ENCODE assay signal across 25 cellular contexts in genomic region chr22:35066768-35067167, GRCh38. TPM values are rescaled to one million over a fixed set of nuclear protein-coding genes. Genes with fewer than 3 reads are reported as not detected.
DNase-seq lines count a peak whose midpoint lies in the region; ATAC-seq and TF ChIP-seq lines count a peak whose summit lies in the region.
"Had no signal": no experiment of that assay in that cellular context is flagged by ENCODE, and none has a peak within 500 bp of the region (broad histone marks: within the 10 kb centered on the region; RNA-seq: fewer than 3 reads in every experiment).

No MANE protein-coding gene starts in this region.

- no peaks in the 10 kb centered on the region for H3K4me1 Mint-ChIP-seq in activated naive CD8-positive, alpha-beta T cell treated with anti-CD3 and anti-CD28 coated beads, Interleukin-2, amount 50 U/mL, for 24 hours
- H3K4me1 Mint-ChIP-seq in activated naive CD8-positive, alpha-beta T cell treated with anti-CD3 and anti-CD28 coated beads for 36 hours, result no peaks in the 10 kb centered on the region
- peaks cover 47% of the 10 kb centered on the region for H3K4me1 Mint-ChIP-seq in progenitor cell of endocrine pancreas (ENCODE audit: low read depth)

- intact Hi-C loops in left colon (cut with DNase I, micrococcal nuclease), result no loop called here

- no peaks in the 10 kb centered on the region for H3K9me3 Mint-ChIP-seq in activated naive CD8-positive, alpha-beta T cell treated with anti-CD3 and anti-CD28 coated beads, Interleukin-2, amount 50 U/mL, for 24 hours
- H3K9me3 Mint-ChIP-seq in activated naive CD8-positive, alpha-beta T cell treated with anti-CD3 and anti-CD28 coated beads for 36 hours, result no peaks in the 10 kb centered on the region
- H3K9me3 Mint-ChIP-seq in progenitor cell of endocrine pancreas (ENCODE audit: low read depth), result peaks cover 3% of the 10 kb centered on the region
- H3K9me3 Mint-ChIP-seq: CD8-positive, alpha-beta T cell had no signal

- no peak overlapping the region for H3K4me3 Mint-ChIP-seq in activated naive CD8-positive, alpha-beta T cell treated with anti-CD3 and anti-CD28 coated beads, Interleukin-2, amount 50 U/mL, for 24 hours
- no peak overlapping the region for H3K4me3 Mint-ChIP-seq in activated naive CD8-positive, alpha-beta T cell treated with anti-CD3 and anti-CD28 coated beads for 36 hours
- peak overlapping the region; percentile 63 for H3K4me3 Mint-ChIP-seq in progenitor cell of endocrine pancreas (ENCODE audit: low read depth)
- H3K4me3 Mint-ChIP-seq: CD8-positive, alpha-beta T cell had no signal

- no peaks in the 10 kb centered on the region for H3K36me3 Mint-ChIP-seq in activated naive CD8-positive, alpha-beta T cell treated with anti-CD3 and anti-CD28 coated beads, Interleukin-2, amount 50 U/mL, for 24 hours (ENCODE audit: low read depth)
- H3K36me3 Mint-ChIP-seq in activated naive CD8-positive, alpha-beta T cell treated with anti-CD3 and anti-CD28 coated beads for 36 hours, result no peaks in the 10 kb centered on the region
- H3K36me3 Mint-ChIP-seq in progenitor cell of endocrine pancreas (ENCODE audit: insufficient read depth), result peaks cover 5% of the 10 kb centered on the region
- H3K36me3 Mint-ChIP-seq: CD8-positive, alpha-beta T cell had no signal

- peaks cover 2% of the 10 kb centered on the region for H3K27me3 Mint-ChIP-seq in activated naive CD8-positive, alpha-beta T cell treated with anti-CD3 and anti-CD28 coated beads, Interleukin-2, amount 50 U/mL, for 24 hours
- peaks cover 9% of the 10 kb centered on the region for H3K27me3 Mint-ChIP-seq in activated naive CD8-positive, alpha-beta T cell treated with anti-CD3 and anti-CD28 coated beads for 36 hours
- no peaks in the 10 kb centered on the region for H3K27me3 Mint-ChIP-seq in progenitor cell of endocrine pancreas

- no peak for TF ChIP-seq CTCF in progenitor cell of endocrine pancreas (IDR thresholded peaks at IDR 0.05; ENCODE audit: unreplicated experiment)

- H3K27ac Mint-ChIP-seq in activated naive CD8-positive, alpha-beta T cell treated with anti-CD3 and anti-CD28 coated beads, Interleukin-2, amount 50 U/mL, for 24 hours, result no peak overlapping the region
- no peak overlapping the region for H3K27ac Mint-ChIP-seq in activated naive CD8-positive, alpha-beta T cell treated with anti-CD3 and anti-CD28 coated beads for 36 hours
- peak overlapping the region; percentile 93 for H3K27ac Mint-ChIP-seq in progenitor cell of endocrine pancreas
- H3K27ac Mint-ChIP-seq: CD8-positive, alpha-beta T cell had no signal

- no peaks in the 10 kb centered on the region for H3K27me3 ChIP-seq in H7 (ENCODE audit: control insufficient read depth, insufficient read depth, low read length)
- H3K27me3 ChIP-seq: BLaER1 had no signal

- ATAC-seq in activated naive CD8-positive, alpha-beta T cell treated with anti-CD3 and anti-CD28 coated beads, Interleukin-2, amount 50 U/mL, for 24 hours, result peak; percentile 34
- ATAC-seq in left colon (peak; percentile 18), GM21367 (IDR thresholded peaks at IDR 0.05; ENCODE audit: unreplicated experiment) (no peak)
- ATAC-seq: CD8-positive, alpha-beta T cell had no signal

- H3K36me3 ChIP-seq in H7 (replicated peaks; ENCODE audit: control insufficient read depth, insufficient read depth, low read length), result no peaks in the 10 kb centered on the region
- H3K36me3 ChIP-seq: BLaER1 had no signal

- DNase-seq in activated naive CD8-positive, alpha-beta T cell treated with anti-CD3 and anti-CD28 coated beads, Interleukin-2, amount 50 U/mL, for 24 hours, result no peak
- DNase-seq in activated naive CD8-positive, alpha-beta T cell treated with anti-CD3 and anti-CD28 coated beads for 36 hours, result no peak
- DNase-seq in left colon (no peak), progenitor cell of endocrine pancreas (ENCODE audit: low spot score, unreplicated experiment) (no peak), H7 (no peak), OCI-M1 (lab: John Stamatoyannopoulos, UW) (no peak), caudate nucleus (lab: John Stamatoyannopoulos, UW) (no peak)
- DNase-seq: ACHN; Calu3; CD8-positive, alpha-beta T cell; GDM1; HCEC 1CT; KBM-7; NCI-H1092; NCI-H1436 treated with DMSO at 0.1 percent for 48 hours; NCI-H1930; NCI-H510A; NCI-H748 treated with DMSO at 0.1 percent for 48 hours; SIG-M5; SK-N-SH had no signal

- H3K27ac ChIP-seq in caudate nucleus (ENCODE audit: low read depth, low read length), result no peak overlapping the region
- H3K27ac ChIP-seq: 22Rv1, BLaER1, HL-60 had no signal

- H3K4me3 ChIP-seq in H7 (ENCODE audit: insufficient read depth, low read depth, low read length), result no peak overlapping the region
- H3K4me3 ChIP-seq: BLaER1 had no signal

RNA-seq across cellular contexts. Expression of gene ISX, which starts 0.8 kb away (rescaled TPM):
- not detected for total RNA-seq in activated naive CD8-positive, alpha-beta T cell treated with anti-CD3 and anti-CD28 coated beads for 36 hours
- total RNA-seq in left colon, result 10 to 100 TPM; 71.5 to 91.1 TPM
- 8.9 and 12.7 TPM in 2 replicates for total RNA-seq in progenitor cell of endocrine pancreas
- total RNA-seq in H7 (2014; rRNA removed; shearing (Covaris generic)), result not detected in 2 replicates
- total RNA-seq: Calu3; CD8-positive, alpha-beta T cell; HT-29 had no signal
